In genomic region chr3:136861890-136862610, GRCh38 we compare ENCODE assay signal across 1 cellular context.
TF ChIP-seq lines count a peak whose summit lies in the region.

NCK1 (plus strand) TSS chr3:136862208; CDS start chr3:136928002, 65,794 bp downstream.

TF ChIP-seq in HepG2, 621 proteins besides CTCF, POLR2A, EP300 and RAD21 (continued from another document and continues in another):
- TF ChIP-seq ZBED4 (CRISPR knock-in tag; IDR thresholded peaks at IDR 0.05; ENCODE audit: borderline replicate concordance) (no peak), BCL3 (CRISPR knock-in tag; IDR thresholded peaks at IDR 0.05) (peak; percentile 95), MEIS1 (CRISPR knock-in tag; IDR thresholded peaks at IDR 0.05; ENCODE audit: borderline replicate concordance) (peak; percentile 91), ZBTB37 (CRISPR knock-in tag; IDR thresholded peaks at IDR 0.05) (no peak), ZFX (CRISPR knock-in tag; IDR thresholded peaks at IDR 0.05; ENCODE audit: low read depth) (peak; percentile 99), ZNF318 (CRISPR knock-in tag; IDR thresholded peaks at IDR 0.05) (no peak), ZNF512 (CRISPR knock-in tag; IDR thresholded peaks at IDR 0.05) (no peak), ZNF20 (CRISPR knock-in tag; IDR thresholded peaks at IDR 0.05) (peak; percentile 81; the same call in 1 of the 2 replicates), KDM4B (CRISPR knock-in tag; IDR thresholded peaks at IDR 0.05) (no peak), ARID5B (CRISPR knock-in tag; IDR thresholded peaks at IDR 0.05) (peak; percentile 52), ZNF34 (CRISPR knock-in tag; IDR thresholded peaks at IDR 0.05; ENCODE audit: borderline replicate concordance) (no peak), TBX3 (IDR thresholded peaks at IDR 0.05; ENCODE audit: borderline replicate concordance) (no peak; the same call in 1 of the 2 replicates), WIZ (CRISPR knock-in tag; IDR thresholded peaks at IDR 0.05) (peak; percentile 89), KDM5A (IDR thresholded peaks at IDR 0.05; ENCODE audit: borderline replicate concordance, low read length) (peak; percentile 39; the same call in 1 of the 2 replicates), STAT5B (CRISPR knock-in tag; IDR thresholded peaks at IDR 0.05) (no peak), ZNF720 (CRISPR knock-in tag; IDR thresholded peaks at IDR 0.05) (no peak), ETS1 (CRISPR knock-in tag; IDR thresholded peaks at IDR 0.05) (no peak), SNAI1 (CRISPR knock-in tag; IDR thresholded peaks at IDR 0.05; ENCODE audit: borderline replicate concordance) (peak; percentile 94), CREB1 (IDR thresholded peaks at IDR 0.05) (peak; percentile 86), CREB1 (CRISPR knock-in tag; IDR thresholded peaks at IDR 0.05) (peak; percentile 77), ZNF354B (CRISPR knock-in tag; IDR thresholded peaks at IDR 0.05) (peak; percentile 80), ZNF24 (IDR thresholded peaks at IDR 0.05) (no peak), PBX2 (CRISPR knock-in tag; IDR thresholded peaks at IDR 0.05) (peak; percentile 94), TFDP1 (CRISPR knock-in tag; IDR thresholded peaks at IDR 0.05; ENCODE audit: borderline replicate concordance) (peak; percentile 75), LCORL (IDR thresholded peaks at IDR 0.05) (no peak), LCORL (CRISPR knock-in tag; IDR thresholded peaks at IDR 0.05) (peak; percentile 68)
